25 cellular contexts compared by ENCODE assay signal in genomic region chr10:93926613-93927012, GRCh38.
"Had no signal": no experiment of that assay in that cellular context is flagged by ENCODE, and none has a peak within 500 bp of the region (broad histone marks: within the 10 kb centered on the region; RNA-seq: fewer than 3 reads in every experiment).

No MANE protein-coding gene starts in this region.

- H3K27me3 ChIP-seq: cardiac muscle cell, gastrocnemius medialis, heart left ventricle, neutrophil, ovary, right atrium auricular region, upper lobe of left lung had no signal

- H3K4me1 Mint-ChIP-seq: activated T-helper 17 cell treated with anti-CD3 and anti-CD28 coated beads, Interleukin-2, amount 50 U/mL, for 72 hours; nephron; T-cell had no signal

- H3K27ac ChIP-seq: cardiac muscle cell, gastrocnemius medialis, heart left ventricle, neutrophil, ovary, prostate gland, right atrium auricular region, upper lobe of left lung, WERI-Rb-1 had no signal

- H3K4me3 ChIP-seq: cardiac muscle cell, gastrocnemius medialis, heart left ventricle, ovary, prostate gland, right atrium auricular region, upper lobe of left lung had no signal

- H3K9me3 ChIP-seq: gastrocnemius medialis, heart left ventricle, neutrophil, ovary, prostate gland, right atrium auricular region, upper lobe of left lung had no signal

- H3K4me1 ChIP-seq: gastrocnemius medialis, heart left ventricle, prostate gland, right atrium auricular region, upper lobe of left lung had no signal

- DNase-seq: activated CD4-positive, alpha-beta T cell treated with anti-CD3 and anti-CD28 coated beads, Interleukin-2, amount 50 U/mL, for 1 hour; activated CD4-positive, CD25-positive, alpha-beta regulatory T cell treated with anti-CD3 and anti-CD28 coated beads, Interleukin-2, amount 50 U/mL, for 72 hours; activated CD8-positive, alpha-beta T cell treated with anti-CD3 and anti-CD28 coated beads, Interleukin-2, amount 10 ng/mL, durations not matched to agents 7 days and 5 days; activated T-cell treated with anti-CD3 and anti-CD28 coated beads, Interleukin-2, amount 50 U/mL, for 1 hour; effector CD4-positive, alpha-beta T cell; gastrocnemius medialis; heart left ventricle; islet precursor cell; left cardiac atrium; mesenchymal stem cell; ovary; stimulated activated CD4-positive, alpha-beta T cell treated with anti-CD3 and anti-CD28 coated beads, Interleukin-4, amount 100 ng/mL, for 4 hours; stimulated activated naive CD8-positive, alpha-beta T cell treated with anti-CD3 and anti-CD28 coated beads, Interleukin-15, Interleukin-2, amounts not matched to agents 100 U/mL and 50 U/mL, for 24 hours; T-cell; upper lobe of left lung; WERI-Rb-1 had no signal

- H3K4me3 Mint-ChIP-seq: activated CD8-positive, alpha-beta T cell treated with anti-CD3 and anti-CD28 coated beads, Interleukin-2, amount 10 ng/mL, durations not matched to agents 7 days and 5 days; activated naive CD8-positive, alpha-beta T cell; activated T-helper 17 cell treated with anti-CD3 and anti-CD28 coated beads, Interleukin-2, amount 50 U/mL, for 72 hours; dendritic cell treated with granulocyte-macrophage colony-stimulating factor and Interleukin-4, amounts not matched to agents 40 ng/mL and 50 ng/mL, for 4 days; nephron; T-cell; T-helper 2 cell treated with Interferon-gamma antibody and Interleukin-4, amounts not matched to agents 5 μg/mL and 100 μg/mL, for 36 hours had no signal

- ATAC-seq: activated CD8-positive, alpha-beta T cell treated with anti-CD3 and anti-CD28 coated beads, Interleukin-2, amount 10 ng/mL, durations not matched to agents 7 days and 5 days; activated T-helper 17 cell treated with anti-CD3 and anti-CD28 coated beads, Interleukin-2, amount 50 U/mL, for 72 hours; gastrocnemius medialis; heart left ventricle; left cardiac atrium; stimulated activated naive CD8-positive, alpha-beta T cell treated with anti-CD3 and anti-CD28 coated beads, Interleukin-15, Interleukin-2, amounts not matched to agents 100 U/mL and 50 U/mL, for 24 hours; T-cell had no signal

- H3K36me3 ChIP-seq: cardiac muscle cell, gastrocnemius medialis, heart left ventricle, neutrophil, ovary, prostate gland, right atrium auricular region, upper lobe of left lung, WERI-Rb-1 had no signal

- H3K27me3 Mint-ChIP-seq: activated naive CD8-positive, alpha-beta T cell; activated T-helper 17 cell treated with anti-CD3 and anti-CD28 coated beads, Interleukin-2, amount 50 U/mL, for 72 hours; dendritic cell treated with granulocyte-macrophage colony-stimulating factor and Interleukin-4, amounts not matched to agents 40 ng/mL and 50 ng/mL, for 4 days; T-cell had no signal
